Comparison of ENCODE assay signal across 8 cellular contexts in genomic region chr7:100157334-100158228, GRCh38. TPM values are rescaled to one million over a fixed set of nuclear protein-coding genes. Genes with fewer than 3 reads are reported as not detected.
DNase-seq lines count a peak whose midpoint lies in the region; ATAC-seq, FAIRE-seq and TF ChIP-seq lines count a peak whose summit lies in the region.

No MANE protein-coding gene starts in this region.

- DNase-seq in LNCaP clone FGC (ENCODE audit: low read depth) (no peak), astrocyte of the cerebellum (ENCODE audit: low read depth) (no peak), small intestine (peak; percentile 49)

- H3K27me3 ChIP-seq in iPS-18a (ENCODE audit: control insufficient read depth, insufficient read depth, low read length), result no peaks in the 10 kb centered on the region
- H3K27me3 ChIP-seq in small intestine (ENCODE audit: control insufficient read depth in 2 of 2, insufficient read depth in 2 of 2, low read length in 2 of 2), result no peaks in the 10 kb centered on the region

- H3K36me3 ChIP-seq in ES-I3 (ENCODE audit: insufficient read depth, low read length), result peaks cover 13% of the 10 kb centered on the region
- H3K36me3 ChIP-seq in iPS-18a (ENCODE audit: control insufficient read depth, low read depth, low read length), result peaks cover 24% of the 10 kb centered on the region
- peaks cover 3 to 5% of the 10 kb centered on the region in 2 donors for H3K36me3 ChIP-seq in small intestine (ENCODE audit: control insufficient read depth in 2 of 2, insufficient read depth in 2 of 2, low read length in 2 of 2)

- in situ Hi-C loops in astrocyte of the cerebellum (cut with HindIII; ENCODE audit: low sequenced_read_pairs), result no loop called here

- peaks cover 8% of the 10 kb centered on the region; the same call in 1 of the 2 replicates for H3K4me1 ChIP-seq in ES-I3 (ENCODE audit: insufficient read depth, low read length)
- H3K4me1 ChIP-seq in iPS-18a (ENCODE audit: control insufficient read depth, low read depth, low read length), result peaks cover 4% of the 10 kb centered on the region
- H3K4me1 ChIP-seq in small intestine (ENCODE audit: control insufficient read depth in 2 of 2, insufficient read depth in 1 of 2, low read depth in 1 of 2, low read length in 1 of 2), result peaks cover 4 to 5% of the 10 kb centered on the region in 2 donors

- peak overlapping the region; percentile 76 for H3K4me3 ChIP-seq in LNCaP clone FGC (ENCODE audit: low read depth, low read length)
- H3K4me3 ChIP-seq in astrocyte of the cerebellum (ENCODE audit: low read depth, low read length), result peak overlapping the region; percentile 76
- H3K4me3 ChIP-seq in iPS-18a (ENCODE audit: low read length), result peak overlapping the region; percentile 82
- H3K4me3 ChIP-seq in small intestine (ENCODE audit: low read depth in 1 of 2, low read length in 2 of 2), result peak overlapping the region; percentile 78 to 82

- WGBS in small intestine, 3 donors, result 21 to 29% (median 22%) methylated on average over 21 to 32 of the region's 32 CpGs

- TF ChIP-seq CTCF in LNCaP clone FGC (IDR thresholded peaks at IDR 0.05; ENCODE audit: control insufficient read depth, extremely low read depth, insufficient read depth), result no peak
- TF ChIP-seq CTCF in astrocyte of the cerebellum (IDR thresholded peaks at IDR 0.05; ENCODE audit: low read depth, low read length, missing control alignments), result peak; percentile 25

- no peak for FAIRE-seq in small intestine (lab: Jason Lieb, UNC)

- H3K9ac ChIP-seq in ES-I3 (ENCODE audit: low read depth, low read length) (peak overlapping the region; percentile 96), iPS-18a (ENCODE audit: low read length) (peak overlapping the region; percentile 69)

- no peaks in the 10 kb centered on the region for H3K9me3 ChIP-seq in ES-I3 (ENCODE audit: control insufficient read depth, insufficient read depth, low read length)
- H3K9me3 ChIP-seq in iPS-18a (ENCODE audit: control insufficient read depth, low read depth, low read length), result no peaks in the 10 kb centered on the region
- no peaks in the 10 kb centered on the region for H3K9me3 ChIP-seq in small intestine (ENCODE audit: control insufficient read depth, low read depth)

- no peak overlapping the region for H3K27ac ChIP-seq in iPS-18a (ENCODE audit: low read length)
- peak overlapping the region in 1 of 2 donors; percentile 42 for H3K27ac ChIP-seq in small intestine (ENCODE audit: low read depth in 1 of 2, low read length in 1 of 2)

- no peak for ATAC-seq in HG02623 (IDR thresholded peaks at IDR 0.05; ENCODE audit: unreplicated experiment)
- no peak for ATAC-seq in HG02798 (IDR thresholded peaks at IDR 0.05; ENCODE audit: poor library complexity, unreplicated experiment)
- no peak for ATAC-seq in HG03565 (IDR thresholded peaks at IDR 0.05; ENCODE audit: unreplicated experiment)

RNA-seq across cellular contexts. Expression of gene TRAPPC14, which starts 0.9 kb away (rescaled TPM):
- 10 to 100 TPM; 16.7 to 28.0 (median 25.1) TPM for polyA plus RNA-seq in small intestine

RNA-seq across cellular contexts. Expression of gene LAMTOR4, which starts 8.9 kb away (rescaled TPM):
- 100 to 1,000 TPM; 218 to 370 (median 226) TPM for polyA plus RNA-seq in small intestine

RNA-seq across cellular contexts. Expression of gene GAL3ST4, which starts 10.8 kb away (rescaled TPM):
- polyA plus RNA-seq in small intestine, result 1 to 10 TPM in 1 of 3 donors, under 1 TPM in 1, not detected in 1; 0.67 to 1.2 TPM

RNA-seq across cellular contexts. Expression of gene GPC2, which starts 19.6 kb away (rescaled TPM):
- polyA plus RNA-seq in small intestine, result under 1 TPM in 1 of 3 donors, not detected in 2; 0.94 TPM

RNA-seq across cellular contexts. Expression of gene STAG3, which starts 20.1 kb away (rescaled TPM):
- 1 to 10 TPM in 1 of 3 donors, under 1 TPM in 1, not detected in 1; 0.81 to 3.6 TPM for polyA plus RNA-seq in small intestine
